In the genomic region with DNA sequence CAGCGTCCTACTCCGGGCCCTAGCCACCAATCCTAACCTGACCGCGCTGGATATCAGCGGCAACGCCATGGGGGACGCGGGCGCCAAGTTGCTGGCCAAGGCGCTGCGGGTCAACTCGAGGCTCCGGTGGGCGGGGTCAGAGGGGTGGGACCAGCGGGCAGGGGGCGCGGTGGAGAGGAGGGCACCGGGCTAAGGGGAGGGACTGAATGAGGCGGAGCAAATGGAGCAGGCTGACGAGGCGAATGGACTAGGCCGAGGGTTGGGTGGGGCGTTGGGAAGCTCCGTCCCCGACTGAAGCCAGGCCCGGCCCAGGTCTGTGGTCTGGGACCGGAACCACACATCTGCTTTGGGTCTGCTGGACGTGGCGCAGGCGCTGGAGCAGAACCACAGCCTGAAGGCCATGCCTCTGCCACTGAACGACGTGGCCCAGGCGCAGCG, we compare ENCODE assay signal across 15 cellular contexts. TPM values are rescaled to one million over a fixed set of nuclear protein-coding genes. Genes with fewer than 3 reads are reported as not detected.
DNase-seq lines count a peak whose midpoint lies in the region.
"Had no signal": no experiment of that assay in that cellular context is flagged by ENCODE, and none has a peak within 500 bp of the region (broad histone marks: within the 10 kb centered on the region; RNA-seq: fewer than 3 reads in every experiment).

No MANE protein-coding gene starts in this region.

- peak overlapping the region; percentile 19 for H3K4me3 ChIP-seq in skeletal muscle satellite cell (ENCODE audit: low read length)
- H3K4me3 ChIP-seq: colonic mucosa, PC-9 had no signal

- H3K27me3 ChIP-seq in skeletal muscle satellite cell (ENCODE audit: control insufficient read depth, insufficient read depth, low read length): peaks cover 78% of the 10 kb centered on the region

- DNase-seq in activated CD8-positive, alpha-beta memory T cell treated with anti-CD3 and anti-CD28 coated beads, Interleukin-2, amount 50 U/mL, for 48 hours: peak; percentile 51
- no peak for DNase-seq in activated CD8-positive, alpha-beta memory T cell treated with anti-CD3 and anti-CD28 coated beads, Interleukin-2, amount 50 U/mL, for 4 hours
- peak; percentile 93 for DNase-seq in iPS-NIHi7 (ENCODE audit: extremely low spot score)
- no peak for DNase-seq in NCI-H2196 (lab: John Stamatoyannopoulos, UW; ENCODE audit: unreplicated experiment)
- no peak for DNase-seq in activated CD4-positive, alpha-beta T cell treated with anti-CD3 and anti-CD28 coated beads, Interleukin-2, amount 50 U/mL, for 1 hour
- DNase-seq: amniotic stem cell, colonic mucosa, COR-L47, esophagus squamous epithelium, HCEC 1CT, NCI-H510A, PC-9, transverse colon had no signal

- peak overlapping the region; percentile 37 for H3K4me2 ChIP-seq in skeletal muscle satellite cell (ENCODE audit: low read length)
- H3K4me2 ChIP-seq: KMS-11, PC-9 had no signal

- no peaks in the 10 kb centered on the region for H3K36me3 ChIP-seq in skeletal muscle satellite cell (ENCODE audit: insufficient read depth, low read length)
- H3K36me3 ChIP-seq: colonic mucosa, esophagus squamous epithelium, transverse colon had no signal

- peaks cover 17% of the 10 kb centered on the region for H3K4me1 ChIP-seq in skeletal muscle satellite cell (ENCODE audit: control insufficient read depth, insufficient read depth, low read length)
- H3K4me1 ChIP-seq: colonic mucosa had no signal

- H3K9ac ChIP-seq in skeletal muscle satellite cell (ENCODE audit: low read depth, low read length): no peak overlapping the region
- H3K9ac ChIP-seq: KMS-11 had no signal

- no peaks in the 10 kb centered on the region for H3K9me3 ChIP-seq in skeletal muscle satellite cell (replicated peaks; ENCODE audit: low read length)
- H3K9me3 ChIP-seq: colonic mucosa, esophagus squamous epithelium, transverse colon had no signal

RNA-seq across cellular contexts. Expression of a gene that starts 4.6 kb away (rescaled TPM):
- total RNA-seq in skeletal muscle satellite cell (2012; rRNA removed): 0.76 and 2.4 TPM in 2 replicates

RNA-seq across cellular contexts. Expression of a gene that starts 10.5 kb away (rescaled TPM):
- 21.4 and 25.3 TPM in 2 replicates for total RNA-seq in skeletal muscle satellite cell (2012; rRNA removed)

RNA-seq across cellular contexts. Expression of a gene that starts 11.2 kb away (rescaled TPM):
- total RNA-seq in skeletal muscle satellite cell (2012; rRNA removed): 0.44 and 0.51 TPM in 2 replicates

RNA-seq across cellular contexts. Expression of a gene that starts 17.0 kb away (rescaled TPM):
- 11.9 and 13.3 TPM in 2 replicates for total RNA-seq in skeletal muscle satellite cell (2012; rRNA removed)

RNA-seq across cellular contexts. Expression of a gene that starts 17.1 kb away (rescaled TPM):
- 2.2 and 2.5 TPM in 2 replicates for total RNA-seq in skeletal muscle satellite cell (2012; rRNA removed)

Comparison
In these comparisons a context has a peak if more than half of its experiments do, and no peak if none do; other contexts are left out.
1. DNase-seq: peak in activated CD8-positive, alpha-beta memory T cell treated with anti-CD3 and anti-CD28 coated beads, Interleukin-2, amount 50 U/mL, for 48 hours (single experiment) and iPS-NIHi7 (single experiment); none in activated CD8-positive, alpha-beta memory T cell treated with anti-CD3 and anti-CD28 coated beads, Interleukin-2, amount 50 U/mL, for 4 hours (single experiment), NCI-H2196 (single experiment) and activated CD4-positive, alpha-beta T cell treated with anti-CD3 and anti-CD28 coated beads, Interleukin-2, amount 50 U/mL, for 1 hour (single experiment).